1 cellular context compared by ENCODE assay signal in the genomic region with DNA sequence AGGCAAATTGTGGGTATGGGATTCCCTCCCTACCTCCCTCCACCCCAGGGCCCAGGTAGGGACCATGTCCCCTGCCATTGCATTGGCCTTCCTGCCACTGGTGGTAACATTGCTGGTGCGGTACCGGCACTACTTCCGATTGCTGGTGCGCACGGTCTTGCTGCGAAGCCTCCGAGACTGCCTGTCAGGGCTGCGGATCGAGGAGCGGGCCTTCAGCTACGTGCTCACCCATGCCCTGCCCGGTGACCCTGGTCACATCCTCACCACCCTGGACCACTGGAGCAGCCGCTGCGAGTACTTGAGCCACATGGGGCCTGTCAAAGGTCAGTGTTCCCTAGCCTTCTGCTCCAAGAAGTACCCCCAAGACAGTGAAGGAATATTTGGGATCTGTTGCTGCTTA.
TF ChIP-seq lines count a peak whose summit lies in the region.

A gene with protein sequence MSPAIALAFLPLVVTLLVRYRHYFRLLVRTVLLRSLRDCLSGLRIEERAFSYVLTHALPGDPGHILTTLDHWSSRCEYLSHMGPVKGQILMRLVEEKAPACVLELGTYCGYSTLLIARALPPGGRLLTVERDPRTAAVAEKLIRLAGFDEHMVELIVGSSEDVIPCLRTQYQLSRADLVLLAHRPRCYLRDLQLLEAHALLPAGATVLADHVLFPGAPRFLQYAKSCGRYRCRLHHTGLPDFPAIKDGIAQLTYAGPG (plus strand): TSS at position 37 of the 400 bp plus-strand sequence. CDS start 28 bp downstream, at position 65.

TF ChIP-seq in HepG2, 621 proteins besides CTCF, POLR2A, EP300 and RAD21:
- TF ChIP-seq ONECUT2 (CRISPR knock-in tag; IDR thresholded peaks at IDR 0.05) (no peak), ZNF614 (CRISPR knock-in tag; IDR thresholded peaks at IDR 0.05; ENCODE audit: borderline replicate concordance) (no peak), ZNF350 (CRISPR knock-in tag; IDR thresholded peaks at IDR 0.05; ENCODE audit: borderline replicate concordance, low read depth) (no peak), ZNF879 (CRISPR knock-in tag; IDR thresholded peaks at IDR 0.05) (no peak), ZNF556 (CRISPR knock-in tag; IDR thresholded peaks at IDR 0.05; ENCODE audit: borderline replicate concordance) (no peak), KDM6A (CRISPR knock-in tag; IDR thresholded peaks at IDR 0.05; ENCODE audit: low read depth) (no peak), ZNF317 (CRISPR knock-in tag; IDR thresholded peaks at IDR 0.05) (no peak), EEA1 (CRISPR knock-in tag; IDR thresholded peaks at IDR 0.05; ENCODE audit: borderline replicate concordance) (no peak), YEATS2 (CRISPR knock-in tag; IDR thresholded peaks at IDR 0.05; ENCODE audit: borderline replicate concordance) (no peak), ZNF562 (CRISPR knock-in tag; IDR thresholded peaks at IDR 0.05; ENCODE audit: borderline replicate concordance) (no peak), ZFP82 (CRISPR knock-in tag; IDR thresholded peaks at IDR 0.05; ENCODE audit: borderline replicate concordance) (no peak), ZNF563 (CRISPR knock-in tag; IDR thresholded peaks at IDR 0.05) (no peak), TEAD3 (CRISPR knock-in tag; optimal IDR thresholded peaks at IDR 0.05; ENCODE audit: borderline replicate concordance) (no peak)
- TF ChIP-seq, protein P1, sequence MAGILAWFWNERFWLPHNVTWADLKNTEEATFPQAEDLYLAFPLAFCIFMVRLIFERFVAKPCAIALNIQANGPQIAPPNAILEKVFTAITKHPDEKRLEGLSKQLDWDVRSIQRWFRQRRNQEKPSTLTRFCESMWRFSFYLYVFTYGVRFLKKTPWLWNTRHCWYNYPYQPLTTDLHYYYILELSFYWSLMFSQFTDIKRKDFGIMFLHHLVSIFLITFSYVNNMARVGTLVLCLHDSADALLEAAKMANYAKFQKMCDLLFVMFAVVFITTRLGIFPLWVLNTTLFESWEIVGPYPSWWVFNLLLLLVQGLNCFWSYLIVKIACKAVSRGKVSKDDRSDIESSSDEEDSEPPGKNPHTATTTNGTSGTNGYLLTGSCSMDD (CRISPR knock-in tag; IDR thresholded peaks at IDR 0.05): no peak
- TF ChIP-seq, protein P2, sequence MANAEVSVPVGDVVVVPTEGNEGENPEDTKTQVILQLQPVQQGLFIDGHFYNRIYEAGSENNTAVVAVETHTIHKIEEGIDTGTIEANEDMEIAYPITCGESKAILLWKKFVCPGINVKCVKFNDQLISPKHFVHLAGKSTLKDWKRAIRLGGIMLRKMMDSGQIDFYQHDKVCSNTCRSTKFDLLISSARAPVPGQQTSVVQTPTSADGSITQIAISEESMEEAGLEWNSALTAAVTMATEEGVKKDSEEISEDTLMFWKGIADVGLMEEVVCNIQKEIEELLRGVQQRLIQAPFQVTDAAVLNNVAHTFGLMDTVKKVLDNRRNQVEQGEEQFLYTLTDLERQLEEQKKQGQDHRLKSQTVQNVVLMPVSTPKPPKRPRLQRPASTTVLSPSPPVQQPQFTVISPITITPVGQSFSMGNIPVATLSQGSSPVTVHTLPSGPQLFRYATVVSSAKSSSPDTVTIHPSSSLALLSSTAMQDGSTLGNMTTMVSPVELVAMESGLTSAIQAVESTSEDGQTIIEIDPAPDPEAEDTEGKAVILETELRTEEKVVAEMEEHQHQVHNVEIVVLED (CRISPR knock-in tag; IDR thresholded peaks at IDR 0.05; ENCODE audit: borderline replicate concordance): no peak
- TF ChIP-seq, protein P3, sequence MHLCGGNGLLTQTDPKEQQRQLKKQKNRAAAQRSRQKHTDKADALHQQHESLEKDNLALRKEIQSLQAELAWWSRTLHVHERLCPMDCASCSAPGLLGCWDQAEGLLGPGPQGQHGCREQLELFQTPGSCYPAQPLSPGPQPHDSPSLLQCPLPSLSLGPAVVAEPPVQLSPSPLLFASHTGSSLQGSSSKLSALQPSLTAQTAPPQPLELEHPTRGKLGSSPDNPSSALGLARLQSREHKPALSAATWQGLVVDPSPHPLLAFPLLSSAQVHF (CRISPR knock-in tag; IDR thresholded peaks at IDR 0.05): no peak
TF ChIP-seq in HepG2: peak in this region for 0.
